In genomic region chr7:158821173-158822021, GRCh38 we compare ENCODE assay signal across 1 cellular context.
TF ChIP-seq lines count a peak whose summit lies in the region.

No MANE protein-coding gene starts in this region.

TF ChIP-seq in GM12878, 131 proteins besides CTCF, POLR2A, EP300 and RAD21 (continued from another document):
- no peak for TF ChIP-seq BCLAF1 (IDR thresholded peaks at IDR 0.05)
- TF ChIP-seq CEBPB (IDR thresholded peaks at IDR 0.05; ENCODE audit: borderline replicate concordance in 1 of 2, low read depth in 2 of 2, low read length in 2 of 2): no peak
- no peak for TF ChIP-seq RAD51 (IDR thresholded peaks at IDR 0.05)
- peak; percentile 83 for TF ChIP-seq ZBTB33 (IDR thresholded peaks at IDR 0.05)
